Comparison of ENCODE assay signal across 11 cellular contexts in genomic region chr9:110655723-110656641, GRCh38. TPM values are rescaled to one million over a fixed set of nuclear protein-coding genes. Genes with fewer than 3 reads are reported as not detected.
DNase-seq lines count a peak whose midpoint lies in the region; ATAC-seq and TF ChIP-seq lines count a peak whose summit lies in the region.
"Had no signal": no experiment of that assay in that cellular context is flagged by ENCODE, and none has a peak within 500 bp of the region (broad histone marks: within the 10 kb centered on the region; RNA-seq: fewer than 3 reads in every experiment).

No MANE protein-coding gene starts in this region.

- H3K4me1 ChIP-seq in adrenal gland (replicated peaks in 1 of 2) (no peaks in the 10 kb centered on the region), skeletal muscle tissue (ENCODE audit: control insufficient read depth in 3 of 3, insufficient read depth in 3 of 3, low read length in 3 of 3) (peaks cover 0 to 2% (median 0%) of the 10 kb centered on the region in 3 donors)

- H3K27me3 ChIP-seq in adrenal gland (no peaks in the 10 kb centered on the region), skeletal muscle tissue (ENCODE audit: control insufficient read depth in 3 of 3, insufficient read depth in 3 of 3, low read length in 3 of 3) (no peaks in the 10 kb centered on the region)

- H3K4me3 ChIP-seq in adrenal gland (no peak overlapping the region), skeletal muscle tissue (ENCODE audit: low read length in 3 of 3) (peak overlapping the region in 1 of 3 donors; percentile 14)

- WGBS in adrenal gland, 4 donors: 53 to 69% (median 59%) methylated on average over 6 of the region's 6 CpGs

- intact Hi-C loops in adrenal gland (cut with DNase I): no loop called here
- intact Hi-C loops in left cardiac atrium (cut with DNase I): no loop called here

- H3K9me3 ChIP-seq in adrenal gland (replicated peaks in 1 of 3) (no peaks in the 10 kb centered on the region), skeletal muscle tissue (ENCODE audit: control insufficient read depth in 3 of 3, low read length in 3 of 3) (no peaks in the 10 kb centered on the region)

- H3K36me3 ChIP-seq in adrenal gland (replicated peaks in 1 of 2) (no peaks in the 10 kb centered on the region), skeletal muscle tissue (ENCODE audit: control insufficient read depth in 3 of 3, insufficient read depth in 3 of 3, low read length in 3 of 3) (no peaks in the 10 kb centered on the region)

- ATAC-seq in left cardiac atrium (peak in 1 of 2 donors; percentile 88), HG03460 (IDR thresholded peaks at IDR 0.05; ENCODE audit: unreplicated experiment) (no peak), GM21447 (IDR thresholded peaks at IDR 0.05; ENCODE audit: unreplicated experiment) (no peak)
- ATAC-seq: Panc1 had no signal

- TF ChIP-seq CTCF in adrenal gland (IDR thresholded peaks at IDR 0.05): no peak

- TF ChIP-seq POLR2A in adrenal gland (IDR thresholded peaks at IDR 0.05): no peak

- H3K9ac ChIP-seq in skeletal muscle tissue (ENCODE audit: low read depth in 1 of 3, low read length in 3 of 3): peak overlapping the region in 2 of 3 donors; percentile 10 to 16

- DNase-seq in ELR (ENCODE audit: low read depth) (peak; percentile 83), adrenal gland (peak in 5 of 7 donors; percentile 11 to 64 (median 23)), left cardiac atrium (peak; percentile 36), CD1c-positive myeloid dendritic cell (ENCODE audit: extremely low spot score) (no peak)
- DNase-seq in activated CD4-positive, alpha-beta T cell treated with anti-CD3 and anti-CD28 coated beads, Interleukin-2, amount 50 U/mL, for 1 hour: no peak
- DNase-seq: CD4-positive, alpha-beta T cell; GF-D8 had no signal

- H3K27ac ChIP-seq in adrenal gland (peak overlapping the region in 1 of 5 donors; percentile 67), skeletal muscle tissue (ENCODE audit: low read depth, low read length) (peak overlapping the region; percentile 75)

RNA-seq across cellular contexts. Expression of gene MUSK, which starts 12.6 kb away (rescaled TPM):
- total RNA-seq in adrenal gland (1 to 10 TPM in 2 of 8 donors, under 1 TPM in 4, not detected in 2; 0.08 to 5.1 (median 0.62) TPM), left cardiac atrium (1 to 10 TPM; 1.1 to 2.8 TPM), skeletal muscle tissue (8.4 TPM)
- polyA plus RNA-seq in adrenal gland: under 1 TPM; 0.04 to 0.13 (median 0.08) TPM
- total RNA-seq: CD4-positive, alpha-beta T cell had no signal

Comparison
In these comparisons a context has a peak if more than half of its experiments do, and no peak if none do; other contexts are left out.
1. DNase-seq: peak in ELR (single experiment), adrenal gland (5 of 7) and left cardiac atrium (single experiment); none in CD1c-positive myeloid dendritic cell (single experiment) and activated CD4-positive, alpha-beta T cell treated with anti-CD3 and anti-CD28 coated beads, Interleukin-2, amount 50 U/mL, for 1 hour (single experiment).